ENCODE assay signal across 9 cellular contexts in the genomic region with DNA sequence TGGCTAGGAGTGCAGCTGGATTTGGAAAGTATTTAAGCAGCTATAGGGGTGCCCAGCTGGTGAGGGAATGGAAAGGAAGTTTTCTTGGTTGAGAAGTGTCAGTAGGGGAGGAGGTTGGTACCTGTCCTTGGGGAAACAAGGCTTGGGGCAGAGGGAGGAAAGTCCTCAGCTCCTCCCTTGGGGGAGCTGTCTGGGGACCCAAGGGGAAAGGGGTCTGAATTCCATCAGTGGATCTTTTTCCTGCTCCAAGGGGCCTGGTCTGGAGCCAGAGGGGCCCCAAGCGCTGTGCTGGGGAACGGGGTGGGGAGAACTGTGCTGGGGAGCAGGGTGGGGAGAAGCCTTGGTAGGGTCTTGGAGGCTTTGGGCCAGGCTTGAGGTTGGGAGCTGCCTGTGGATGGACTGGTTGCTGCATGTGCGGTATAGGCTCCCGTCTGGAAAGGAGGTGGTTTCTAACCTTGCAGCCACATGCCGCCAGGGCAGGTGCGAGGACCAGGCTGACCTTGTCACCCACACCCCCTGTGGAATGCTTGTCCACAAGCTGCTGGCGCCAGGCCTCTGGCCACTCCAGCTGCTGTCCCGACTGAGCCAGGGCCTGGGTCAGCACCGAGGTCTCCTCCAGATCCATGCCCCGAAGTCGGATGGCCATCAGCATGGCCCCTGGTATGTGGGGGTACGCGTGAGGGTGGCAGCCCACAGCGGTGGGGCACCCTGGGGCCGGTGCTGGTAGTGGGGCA. TPM values are rescaled to one million over a fixed set of nuclear protein-coding genes. Genes with fewer than 3 reads are reported as not detected.
DNase-seq lines count a peak whose midpoint lies in the region; ATAC-seq and TF ChIP-seq lines count a peak whose summit lies in the region.
"Had no signal": no experiment of that assay in that cellular context is flagged by ENCODE, and none has a peak within 500 bp of the region (broad histone marks: within the 10 kb centered on the region; RNA-seq: fewer than 3 reads in every experiment).

No MANE protein-coding gene starts in this region.

- WGBS in gastroesophageal sphincter (ENCODE audit: low coverage in 1 of 2), 2 donors: 30 to 69% methylated on average over 2 to 4 of the region's 15 CpGs
- WGBS in smooth muscle cell (ENCODE audit: low lambda C conversion rate): 77% methylated on average over 11 of the region's 15 CpGs

- no peak for DNase-seq in RWPE2 (ENCODE audit: low spot score)
- DNase-seq in smooth muscle cell (lab: John Stamatoyannopoulos, UW; ENCODE audit: unreplicated experiment): no peak
- DNase-seq in SK-N-DZ (ENCODE audit: low spot score): no peak
- no peak for DNase-seq in brain microvascular endothelial cell
- DNase-seq: NCI-H1694 had no signal

- H3K27me3 ChIP-seq in RWPE2 (ENCODE audit: insufficient read depth, poor library complexity, severe bottlenecking) (no peaks in the 10 kb centered on the region), gastroesophageal sphincter (peaks cover 49% of the 10 kb centered on the region), smooth muscle cell (ENCODE audit: low read depth) (no peaks in the 10 kb centered on the region), brain microvascular endothelial cell (replicated peaks) (no peaks in the 10 kb centered on the region)

- TF ChIP-seq EP300 in gastroesophageal sphincter (IDR thresholded peaks at IDR 0.05): no peak

- peak overlapping the region; percentile 81 for H3K27ac ChIP-seq in RWPE2 (ENCODE audit: poor library complexity, severe bottlenecking)
- peak overlapping the region in 3 of 4 donors; percentile 85 to 90 (median 88) for H3K27ac ChIP-seq in gastroesophageal sphincter
- peak overlapping the region; percentile 97 for H3K27ac ChIP-seq in smooth muscle cell (ENCODE audit: low read depth)
- H3K27ac ChIP-seq in brain microvascular endothelial cell: no peak overlapping the region

- ATAC-seq in RWPE2 (ENCODE audit: low read depth) (no peak), gastroesophageal sphincter (no peak), GM21447 (IDR thresholded peaks at IDR 0.05; ENCODE audit: unreplicated experiment) (no peak), HG03159 (IDR thresholded peaks at IDR 0.05; ENCODE audit: unreplicated experiment) (no peak)

- H3K4me1 ChIP-seq in RWPE2 (ENCODE audit: insufficient read depth, poor library complexity, severe bottlenecking) (no peaks in the 10 kb centered on the region), gastroesophageal sphincter (peaks cover 0 to 82% (median 39%) of the 10 kb centered on the region in 3 donors), smooth muscle cell (ENCODE audit: low read depth) (peaks cover 21% of the 10 kb centered on the region)

- TF ChIP-seq POLR2A in GM15510 (IDR thresholded peaks at IDR 0.05; ENCODE audit: borderline replicate concordance, extremely low read depth, insufficient read length): peak; percentile 27
- no peak for TF ChIP-seq POLR2A in gastroesophageal sphincter (IDR thresholded peaks at IDR 0.05)

- in situ Hi-C loops in brain microvascular endothelial cell (cut with HindIII; ENCODE audit: low pct_ligation_motif_present, low sequenced_read_pairs): no loop called here

- H2AFZ ChIP-seq in smooth muscle cell (ENCODE audit: low read depth): no peak overlapping the region

- H3K79me2 ChIP-seq in smooth muscle cell (ENCODE audit: low read depth): peaks cover 8% of the 10 kb centered on the region

- H3K9me3 ChIP-seq in RWPE2 (ENCODE audit: severe bottlenecking): no peaks in the 10 kb centered on the region
- no peaks in the 10 kb centered on the region for H3K9me3 ChIP-seq in gastroesophageal sphincter
- no peaks in the 10 kb centered on the region for H3K9me3 ChIP-seq in smooth muscle cell (replicated peaks; ENCODE audit: low read depth)

- H3F3A ChIP-seq in smooth muscle cell (ENCODE audit: low read depth): peaks cover 61% of the 10 kb centered on the region

- no peak overlapping the region for H3K9ac ChIP-seq in smooth muscle cell (ENCODE audit: low read depth)

- peaks cover 23% of the 10 kb centered on the region for H4K20me1 ChIP-seq in smooth muscle cell (ENCODE audit: low read depth)

- H3K4me3 ChIP-seq in RWPE2 (ENCODE audit: severe bottlenecking) (peak overlapping the region; percentile 67), gastroesophageal sphincter (peak overlapping the region in 1 of 2 donors; percentile 63), smooth muscle cell (peak overlapping the region; percentile 69), brain microvascular endothelial cell (ENCODE audit: low read depth, low read length) (no peak overlapping the region)

- TF ChIP-seq CTCF in RWPE2 (IDR thresholded peaks at IDR 0.05; ENCODE audit: poor library complexity, severe bottlenecking) (no peak), gastroesophageal sphincter (IDR thresholded peaks at IDR 0.05) (no peak), smooth muscle cell (IDR thresholded peaks at IDR 0.05; ENCODE audit: borderline replicate concordance, insufficient read depth, poor library complexity, severe bottlenecking) (no peak), brain microvascular endothelial cell (IDR thresholded peaks at IDR 0.05; ENCODE audit: low read depth, low read length, missing control alignments) (no peak)

- peak overlapping the region; percentile 98 for H3K4me2 ChIP-seq in smooth muscle cell

- no peaks in the 10 kb centered on the region for H3K36me3 ChIP-seq in RWPE2 (ENCODE audit: low read depth)
- peaks cover 0 to 4% of the 10 kb centered on the region in 2 donors for H3K36me3 ChIP-seq in gastroesophageal sphincter
- H3K36me3 ChIP-seq in smooth muscle cell (ENCODE audit: low read depth): no peaks in the 10 kb centered on the region
- no peaks in the 10 kb centered on the region for H3K36me3 ChIP-seq in brain microvascular endothelial cell (replicated peaks)

RNA-seq across cellular contexts. Expression of a gene that starts 1.0 kb away (rescaled TPM):
- 10 to 100 TPM; 18.5 to 55.1 (median 39.3) TPM for total RNA-seq in gastroesophageal sphincter
- total RNA-seq in smooth muscle cell: 85.8 and 87.4 TPM in 2 replicates
- polyA plus RNA-seq in smooth muscle cell: 263 and 287 TPM in 2 replicates
- 1.6 and 3.1 TPM in 2 replicates for polyA plus RNA-seq in SK-N-DZ (2014; cell fraction: cytosol; rRNA removed)
- polyA plus RNA-seq in SK-N-DZ (2014; cell fraction: nucleus; rRNA removed): 3.0 and 4.6 TPM in 2 replicates

RNA-seq across cellular contexts. Expression of a gene that starts 3.5 kb away (rescaled TPM):
- total RNA-seq in gastroesophageal sphincter: 1 to 10 TPM in 2 of 4 donors, not detected in 2; 1.2 to 1.8 TPM
- 1.5 and 3.2 TPM in 2 replicates for total RNA-seq in smooth muscle cell
- polyA plus RNA-seq in smooth muscle cell: 17.6 and 22.6 TPM in 2 replicates
- polyA plus RNA-seq in SK-N-DZ (2014; cell fraction: cytosol; rRNA removed): 1.1 and 5.1 TPM in 2 replicates
- 4.3 and 7.6 TPM in 2 replicates for polyA plus RNA-seq in SK-N-DZ (2014; cell fraction: nucleus; rRNA removed)

RNA-seq across cellular contexts. Expression of a gene that starts 16.9 kb away (rescaled TPM):
- total RNA-seq in gastroesophageal sphincter (under 1 TPM in 3 of 4 donors, not detected in 1; 0.08 to 0.31 (median 0.27) TPM), smooth muscle cell (0.31 and 1.1 TPM in 2 replicates)
- polyA plus RNA-seq in smooth muscle cell: 1.5 and 2.2 TPM in 2 replicates
- polyA plus RNA-seq in SK-N-DZ (2014; cell fraction: cytosol; rRNA removed): not detected in 2 replicates
- 0.13 TPM in 1 of 2 replicates, not detected in the other for polyA plus RNA-seq in SK-N-DZ (2014; cell fraction: nucleus; rRNA removed)

RNA-seq across cellular contexts. Expression of a gene that starts 20.8 kb away (rescaled TPM):
- total RNA-seq in gastroesophageal sphincter: 10 to 100 TPM; 34.8 to 45.0 (median 42.1) TPM
- total RNA-seq in smooth muscle cell: 20.7 and 24.1 TPM in 2 replicates
- polyA plus RNA-seq in smooth muscle cell: 42.0 and 45.7 TPM in 2 replicates
- 120 and 139 TPM in 2 replicates for polyA plus RNA-seq in SK-N-DZ (2014; cell fraction: cytosol; rRNA removed)
- 392 and 416 TPM in 2 replicates for polyA plus RNA-seq in SK-N-DZ (2014; cell fraction: nucleus; rRNA removed)

RNA-seq across cellular contexts. Expression of a gene that starts 21.3 kb away (rescaled TPM):
- 10 to 100 TPM; 35.5 to 58.4 (median 45.1) TPM for total RNA-seq in gastroesophageal sphincter
- 53.5 and 56.3 TPM in 2 replicates for total RNA-seq in smooth muscle cell
- 117 and 130 TPM in 2 replicates for polyA plus RNA-seq in smooth muscle cell
- polyA plus RNA-seq in SK-N-DZ (2014; cell fraction: cytosol; rRNA removed): 22.3 and 32.0 TPM in 2 replicates
- 426 and 427 TPM in 2 replicates for polyA plus RNA-seq in SK-N-DZ (2014; cell fraction: nucleus; rRNA removed)
